ENCODE assay signal across 9 cellular contexts in genomic region chr2:208315081-208315788, GRCh38. TPM values are rescaled to one million over a fixed set of nuclear protein-coding genes. Genes with fewer than 3 reads are reported as not detected.
DNase-seq lines count a peak whose midpoint lies in the region; ATAC-seq and TF ChIP-seq lines count a peak whose summit lies in the region.
"Had no signal": no experiment of that assay in that cellular context is flagged by ENCODE, and none has a peak within 500 bp of the region (broad histone marks: within the 10 kb centered on the region; RNA-seq: fewer than 3 reads in every experiment).

No MANE protein-coding gene starts in this region.

- H3K36me3 Mint-ChIP-seq in activated CD8-positive, alpha-beta memory T cell treated with anti-CD3 and anti-CD28 coated beads, Interleukin-2, amount 10 ng/mL, durations not matched to agents 7 days and 5 days = peaks cover 42% of the 10 kb centered on the region
- H3K36me3 Mint-ChIP-seq in progenitor cell of endocrine pancreas (ENCODE audit: insufficient read depth) = peaks cover 28% of the 10 kb centered on the region

- ATAC-seq in GM21447 (IDR thresholded peaks at IDR 0.05; ENCODE audit: unreplicated experiment) = peak; percentile 56
- ATAC-seq in HG03520 (IDR thresholded peaks at IDR 0.05; ENCODE audit: unreplicated experiment) = peak; percentile 68
- no peak for ATAC-seq in activated CD8-positive, alpha-beta memory T cell treated with anti-CD3 and anti-CD28 coated beads, Interleukin-2, amount 10 ng/mL, durations not matched to agents 7 days and 5 days
- ATAC-seq: HCT116 had no signal

- DNase-seq in GM10266 (ENCODE audit: extremely low spot score) = peak; percentile 32
- peak; percentile 67 for DNase-seq in fibroblast of villous mesenchyme (ENCODE audit: low read depth)
- no peak for DNase-seq in activated CD8-positive, alpha-beta memory T cell treated with anti-CD3 and anti-CD28 coated beads, Interleukin-2, amount 10 ng/mL, durations not matched to agents 7 days and 5 days
- DNase-seq in NCI-H1694 (lab: John Stamatoyannopoulos, UW) = no peak
- no peak for DNase-seq in progenitor cell of endocrine pancreas (ENCODE audit: low spot score, unreplicated experiment)
- no peak for DNase-seq in NOMO-1 treated with dmso at 0.1 percent for 144 hours (lab: John Stamatoyannopoulos, UW; ENCODE audit: unreplicated experiment)

- H3K27ac Mint-ChIP-seq in activated CD8-positive, alpha-beta memory T cell treated with anti-CD3 and anti-CD28 coated beads, Interleukin-2, amount 10 ng/mL, durations not matched to agents 7 days and 5 days = no peak overlapping the region
- no peak overlapping the region for H3K27ac Mint-ChIP-seq in progenitor cell of endocrine pancreas

- no peaks in the 10 kb centered on the region for H3K9me3 Mint-ChIP-seq in activated CD8-positive, alpha-beta memory T cell treated with anti-CD3 and anti-CD28 coated beads, Interleukin-2, amount 10 ng/mL, durations not matched to agents 7 days and 5 days (ENCODE audit: low read depth)
- peaks cover 3% of the 10 kb centered on the region for H3K9me3 Mint-ChIP-seq in progenitor cell of endocrine pancreas (ENCODE audit: low read depth)

- H3K4me3 Mint-ChIP-seq in activated CD8-positive, alpha-beta memory T cell treated with anti-CD3 and anti-CD28 coated beads, Interleukin-2, amount 10 ng/mL, durations not matched to agents 7 days and 5 days = no peak overlapping the region
- no peak overlapping the region for H3K4me3 Mint-ChIP-seq in progenitor cell of endocrine pancreas (ENCODE audit: low read depth)

- H3K4me1 Mint-ChIP-seq in activated CD8-positive, alpha-beta memory T cell treated with anti-CD3 and anti-CD28 coated beads, Interleukin-2, amount 10 ng/mL, durations not matched to agents 7 days and 5 days = peaks cover 12% of the 10 kb centered on the region
- H3K4me1 Mint-ChIP-seq in progenitor cell of endocrine pancreas (ENCODE audit: low read depth) = no peaks in the 10 kb centered on the region

- H3K4me3 ChIP-seq in fibroblast of villous mesenchyme (ENCODE audit: low read depth, low read length) = no peak overlapping the region

- TF ChIP-seq CTCF in GM10266 (IDR thresholded peaks at IDR 0.05; ENCODE audit: control insufficient read depth, insufficient read depth, low read depth, missing control alignments) (peak; percentile 27), fibroblast of villous mesenchyme (IDR thresholded peaks at IDR 0.05; ENCODE audit: insufficient read depth, low read depth, low read length) (no peak), progenitor cell of endocrine pancreas (IDR thresholded peaks at IDR 0.05; ENCODE audit: unreplicated experiment) (no peak)

- CTCF ChIA-PET in activated CD8-positive, alpha-beta memory T cell treated with anti-CD3 and anti-CD28 coated beads, Interleukin-2, amount 10 ng/mL, durations not matched to agents 7 days and 5 days (lab: Charles Lee) = no interaction called here

- no peaks in the 10 kb centered on the region for H3K27me3 Mint-ChIP-seq in activated CD8-positive, alpha-beta memory T cell treated with anti-CD3 and anti-CD28 coated beads, Interleukin-2, amount 10 ng/mL, durations not matched to agents 7 days and 5 days
- no peaks in the 10 kb centered on the region for H3K27me3 Mint-ChIP-seq in progenitor cell of endocrine pancreas

RNA-seq across cellular contexts. Expression of gene PIKFYVE, which starts 49.2 kb away (rescaled TPM):
- total RNA-seq in fibroblast of villous mesenchyme = 36.1 and 46.6 TPM in 2 replicates
- total RNA-seq in activated CD8-positive, alpha-beta memory T cell treated with anti-CD3 and anti-CD28 coated beads, Interleukin-2, amount 10 ng/mL, durations not matched to agents 7 days and 5 days = 10 to 100 TPM; 27.3 to 32.6 TPM
- total RNA-seq in progenitor cell of endocrine pancreas = 37.4 and 38.4 TPM in 2 replicates

Comparison
In these comparisons a context has a peak if more than half of its experiments do, and no peak if none do; other contexts are left out.
1. DNase-seq: peak in GM10266 (single experiment) and fibroblast of villous mesenchyme (single experiment); none in activated CD8-positive, alpha-beta memory T cell treated with anti-CD3 and anti-CD28 coated beads, Interleukin-2, amount 10 ng/mL, durations not matched to agents 7 days and 5 days (single experiment), NCI-H1694 (single experiment), progenitor cell of endocrine pancreas (single experiment) and NOMO-1 treated with dmso at 0.1 percent for 144 hours (single experiment).